ENCODE assay signal across 1 cellular context in the genomic region with DNA sequence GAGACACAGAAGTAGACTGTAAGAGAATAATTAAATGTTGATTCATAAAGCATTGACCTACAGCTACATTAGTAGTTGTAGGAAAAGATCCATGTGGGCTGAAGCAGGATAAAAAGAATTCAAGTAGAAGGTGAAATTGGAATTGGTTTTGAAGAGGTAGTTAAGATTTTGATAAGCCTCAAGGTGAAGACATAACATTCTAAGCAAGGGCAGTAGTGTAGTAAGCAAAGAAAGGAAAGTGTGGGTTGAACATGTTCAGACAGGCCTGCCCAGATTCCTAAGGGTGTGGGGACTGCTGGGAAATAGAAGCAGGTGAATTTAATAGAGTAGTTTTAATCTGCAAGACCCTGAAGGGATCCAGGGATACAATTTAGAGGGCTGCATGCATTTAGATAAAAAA.
TF ChIP-seq lines count a peak whose summit lies in the region.

No MANE protein-coding gene starts in this region.

TF ChIP-seq in HEK293, 187 proteins besides CTCF, POLR2A, EP300 and RAD21 (continued from another document and continues in another):
- TF ChIP-seq ZNF529 (tag by site-specific recombination; IDR thresholded peaks at IDR 0.05; ENCODE audit: insufficient replicate concordance) (no peak), ZNF610 (tag by site-specific recombination; IDR thresholded peaks at IDR 0.05; ENCODE audit: borderline replicate concordance) (0 out of 2 replicates have a peak, but pooled peaks have one; percentile 31), GLI2 (tag by site-specific recombination; IDR thresholded peaks at IDR 0.05; ENCODE audit: borderline replicate concordance, low read depth) (no peak), ZNF416 (tag by site-specific recombination; IDR thresholded peaks at IDR 0.05) (no peak), ZNF449 (tag by site-specific recombination; IDR thresholded peaks at IDR 0.05) (no peak), PRDM2 (tag by site-specific recombination; IDR thresholded peaks at IDR 0.05; ENCODE audit: borderline replicate concordance) (no peak), ZNF184 (tag by site-specific recombination; IDR thresholded peaks at IDR 0.05) (no peak), ZNF302 (tag by site-specific recombination; IDR thresholded peaks at IDR 0.05; ENCODE audit: low read depth) (no peak), ZNF596 (tag by site-specific recombination; IDR thresholded peaks at IDR 0.05) (no peak), ZNF366 (tag by site-specific recombination; conservative IDR thresholded peaks at IDR 0.05) (peak; percentile 47), ZNF114 (tag by site-specific recombination; IDR thresholded peaks at IDR 0.05) (no peak), ZNF16 (tag by site-specific recombination; IDR thresholded peaks at IDR 0.05; ENCODE audit: low read depth) (no peak), ZNF19 (tag by site-specific recombination; IDR thresholded peaks at IDR 0.05; ENCODE audit: low read depth) (no peak), ZBTB26 (tag by site-specific recombination; optimal IDR thresholded peaks at IDR 0.05) (no peak), ZNF335 (tag by site-specific recombination; conservative IDR thresholded peaks at IDR 0.05) (0 out of 2 replicates have a peak, but pooled peaks have one; percentile 37), ZNF132 (tag by site-specific recombination; IDR thresholded peaks at IDR 0.05; ENCODE audit: borderline replicate concordance) (no peak), SCRT1 (tag by site-specific recombination; IDR thresholded peaks at IDR 0.05; ENCODE audit: borderline replicate concordance) (no peak), PRDM1 (tag by site-specific recombination; IDR thresholded peaks at IDR 0.05) (peak; percentile 88), HOXD13 (CRISPR knock-in tag; IDR thresholded peaks at IDR 0.05; ENCODE audit: borderline replicate concordance) (no peak), ZNF23 (tag by site-specific recombination; IDR thresholded peaks at IDR 0.05; ENCODE audit: borderline replicate concordance) (no peak), ZIC2 (tag by site-specific recombination; IDR thresholded peaks at IDR 0.05) (no peak), ZNF280C (tag by site-specific recombination; IDR thresholded peaks at IDR 0.05) (no peak), ZNF157 (tag by site-specific recombination; IDR thresholded peaks at IDR 0.05) (no peak), ZFP41 (tag by site-specific recombination; IDR thresholded peaks at IDR 0.05; ENCODE audit: borderline replicate concordance) (no peak), ZNF670 (tag by site-specific recombination; IDR thresholded peaks at IDR 0.05; ENCODE audit: low read depth) (no peak), ZFP69B (tag by site-specific recombination; IDR thresholded peaks at IDR 0.05) (no peak), ZNF324 (tag by site-specific recombination; IDR thresholded peaks at IDR 0.05) (no peak), SP3 (tag by site-specific recombination; IDR thresholded peaks at IDR 0.05) (no peak), ZFP37 (tag by site-specific recombination; IDR thresholded peaks at IDR 0.05) (no peak), ZNF664 (tag by site-specific recombination; IDR thresholded peaks at IDR 0.05) (no peak), BCL6B (tag by site-specific recombination; IDR thresholded peaks at IDR 0.05) (no peak), ZNF707 (tag by site-specific recombination; IDR thresholded peaks at IDR 0.05) (no peak)
- TF ChIP-seq, protein P1, sequence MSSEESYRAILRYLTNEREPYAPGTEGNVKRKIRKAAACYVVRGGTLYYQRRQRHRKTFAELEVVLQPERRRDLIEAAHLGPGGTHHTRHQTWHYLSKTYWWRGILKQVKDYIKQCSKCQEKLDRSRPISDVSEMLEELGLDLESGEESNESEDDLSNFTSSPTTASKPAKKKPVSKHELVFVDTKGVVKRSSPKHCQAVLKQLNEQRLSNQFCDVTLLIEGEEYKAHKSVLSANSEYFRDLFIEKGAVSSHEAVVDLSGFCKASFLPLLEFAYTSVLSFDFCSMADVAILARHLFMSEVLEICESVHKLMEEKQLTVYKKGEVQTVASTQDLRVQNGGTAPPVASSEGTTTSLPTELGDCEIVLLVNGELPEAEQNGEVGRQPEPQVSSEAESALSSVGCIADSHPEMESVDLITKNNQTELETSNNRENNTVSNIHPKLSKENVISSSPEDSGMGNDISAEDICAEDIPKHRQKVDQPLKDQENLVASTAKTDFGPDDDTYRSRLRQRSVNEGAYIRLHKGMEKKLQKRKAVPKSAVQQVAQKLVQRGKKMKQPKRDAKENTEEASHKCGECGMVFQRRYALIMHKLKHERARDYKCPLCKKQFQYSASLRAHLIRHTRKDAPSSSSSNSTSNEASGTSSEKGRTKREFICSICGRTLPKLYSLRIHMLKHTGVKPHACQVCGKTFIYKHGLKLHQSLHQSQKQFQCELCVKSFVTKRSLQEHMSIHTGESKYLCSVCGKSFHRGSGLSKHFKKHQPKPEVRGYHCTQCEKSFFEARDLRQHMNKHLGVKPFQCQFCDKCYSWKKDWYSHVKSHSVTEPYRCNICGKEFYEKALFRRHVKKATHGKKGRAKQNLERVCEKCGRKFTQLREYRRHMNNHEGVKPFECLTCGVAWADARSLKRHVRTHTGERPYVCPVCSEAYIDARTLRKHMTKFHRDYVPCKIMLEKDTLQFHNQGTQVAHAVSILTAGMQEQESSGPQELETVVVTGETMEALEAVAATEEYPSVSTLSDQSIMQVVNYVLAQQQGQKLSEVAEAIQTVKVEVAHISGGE (tag by site-specific recombination; conservative IDR thresholded peaks at IDR 0.05; ENCODE audit: low read depth): no peak
- TF ChIP-seq, protein P2, sequence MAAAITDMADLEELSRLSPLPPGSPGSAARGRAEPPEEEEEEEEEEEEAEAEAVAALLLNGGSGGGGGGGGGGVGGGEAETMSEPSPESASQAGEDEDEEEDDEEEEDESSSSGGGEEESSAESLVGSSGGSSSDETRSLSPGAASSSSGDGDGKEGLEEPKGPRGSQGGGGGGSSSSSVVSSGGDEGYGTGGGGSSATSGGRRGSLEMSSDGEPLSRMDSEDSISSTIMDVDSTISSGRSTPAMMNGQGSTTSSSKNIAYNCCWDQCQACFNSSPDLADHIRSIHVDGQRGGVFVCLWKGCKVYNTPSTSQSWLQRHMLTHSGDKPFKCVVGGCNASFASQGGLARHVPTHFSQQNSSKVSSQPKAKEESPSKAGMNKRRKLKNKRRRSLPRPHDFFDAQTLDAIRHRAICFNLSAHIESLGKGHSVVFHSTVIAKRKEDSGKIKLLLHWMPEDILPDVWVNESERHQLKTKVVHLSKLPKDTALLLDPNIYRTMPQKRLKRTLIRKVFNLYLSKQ (tag by site-specific recombination; IDR thresholded peaks at IDR 0.05; ENCODE audit: borderline replicate concordance): no peak
- TF ChIP-seq, protein P3, sequence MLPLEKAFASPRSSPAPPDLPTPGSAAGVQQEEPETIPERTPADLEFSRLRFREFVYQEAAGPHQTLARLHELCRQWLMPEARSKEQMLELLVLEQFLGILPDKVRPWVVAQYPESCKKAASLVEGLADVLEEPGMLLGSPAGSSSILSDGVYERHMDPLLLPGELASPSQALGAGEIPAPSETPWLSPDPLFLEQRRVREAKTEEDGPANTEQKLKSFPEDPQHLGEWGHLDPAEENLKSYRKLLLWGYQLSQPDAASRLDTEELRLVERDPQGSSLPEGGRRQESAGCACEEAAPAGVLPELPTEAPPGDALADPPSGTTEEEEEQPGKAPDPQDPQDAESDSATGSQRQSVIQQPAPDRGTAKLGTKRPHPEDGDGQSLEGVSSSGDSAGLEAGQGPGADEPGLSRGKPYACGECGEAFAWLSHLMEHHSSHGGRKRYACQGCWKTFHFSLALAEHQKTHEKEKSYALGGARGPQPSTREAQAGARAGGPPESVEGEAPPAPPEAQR (tag by site-specific recombination; IDR thresholded peaks at IDR 0.05): no peak
- TF ChIP-seq, protein P4, sequence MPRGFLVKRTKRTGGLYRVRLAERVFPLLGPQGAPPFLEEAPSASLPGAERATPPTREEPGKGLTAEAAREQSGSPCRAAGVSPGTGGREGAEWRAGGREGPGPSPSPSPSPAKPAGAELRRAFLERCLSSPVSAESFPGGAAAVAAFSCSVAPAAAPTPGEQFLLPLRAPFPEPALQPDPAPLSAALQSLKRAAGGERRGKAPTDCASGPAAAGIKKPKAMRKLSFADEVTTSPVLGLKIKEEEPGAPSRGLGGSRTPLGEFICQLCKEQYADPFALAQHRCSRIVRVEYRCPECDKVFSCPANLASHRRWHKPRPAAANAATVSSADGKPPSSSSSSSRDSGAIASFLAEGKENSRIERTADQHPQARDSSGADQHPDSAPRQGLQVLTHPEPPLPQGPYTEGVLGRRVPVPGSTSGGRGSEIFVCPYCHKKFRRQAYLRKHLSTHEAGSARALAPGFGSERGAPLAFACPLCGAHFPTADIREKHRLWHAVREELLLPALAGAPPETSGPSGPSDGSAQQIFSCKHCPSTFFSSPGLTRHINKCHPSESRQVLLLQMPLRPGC (tag by site-specific recombination; IDR thresholded peaks at IDR 0.05): no peak
